In the genomic region with DNA sequence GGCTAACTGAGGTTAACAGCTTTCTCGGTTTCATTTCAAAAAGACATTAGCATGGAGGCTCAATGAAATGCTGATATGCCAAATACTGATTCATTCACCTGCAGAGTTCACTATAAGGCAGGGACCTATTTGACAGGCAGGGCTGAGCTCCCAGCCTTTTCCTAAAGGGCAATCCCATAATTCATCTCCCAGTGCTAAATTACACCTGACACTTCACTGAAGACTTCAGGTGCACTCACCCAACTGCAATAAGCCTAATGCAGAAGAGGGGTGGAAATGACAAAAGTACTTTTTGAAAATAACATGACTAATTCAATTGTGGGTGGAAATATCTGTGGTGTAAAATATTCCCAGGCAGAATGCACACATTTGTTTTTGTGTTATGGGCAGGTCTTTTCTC, we compare ENCODE assay signal across 5 cellular contexts.
"Had no signal": no experiment of that assay in that cellular context is flagged by ENCODE, and none has a peak within 500 bp of the region (broad histone marks: within the 10 kb centered on the region; RNA-seq: fewer than 3 reads in every experiment).

No MANE protein-coding gene starts in this region.

- H3K27ac ChIP-seq: HL-60 had no signal

- ATAC-seq: GM23338, HepG2 had no signal

- H2AFZ ChIP-seq: GM23338 had no signal

- H3K4me3 ChIP-seq: GM23338 had no signal

- H3K4me2 ChIP-seq: GM23338 had no signal

- DNase-seq: H9, HCEC 1CT had no signal
